8 cellular contexts compared by ENCODE assay signal in genomic region chr13:94602467-94602866, GRCh38. TPM values are rescaled to one million over a fixed set of nuclear protein-coding genes. Genes with fewer than 3 reads are reported as not detected.
DNase-seq lines count a peak whose midpoint lies in the region; ATAC-seq and TF ChIP-seq lines count a peak whose summit lies in the region.

No MANE protein-coding gene starts in this region.

- intact Hi-C loops in Right ventricle myocardium inferior (cut with DNase I) (no loop called here), head of caudate nucleus (cut with DNase I) (no loop called here)

- WGBS in mesodermal cell (ENCODE audit: insufficient coverage in 2 of 2), 2 experiments = 71% methylated on average over 1 of the region's 1 CpG; no CpG with 5 or more reads in 1 of the 2 experiments

- DNase-seq in right atrium auricular region (ENCODE audit: low spot score) (no peak), Right ventricle myocardium inferior (ENCODE audit: missing footprints) (no peak), astrocyte of the spinal cord (ENCODE audit: low read depth, low spot score) (no peak), head of caudate nucleus (no peak)
- no peak for DNase-seq in stimulated activated naive CD4-positive, alpha-beta T cell (lab: John Stamatoyannopoulos, UW)

- no peak for ATAC-seq in Right ventricle myocardium inferior
- ATAC-seq in GM21360 (IDR thresholded peaks at IDR 0.05; ENCODE audit: unreplicated experiment) = no peak
- no peak for ATAC-seq in GM18858 (IDR thresholded peaks at IDR 0.05; ENCODE audit: unreplicated experiment)

- H3K27ac ChIP-seq in right atrium auricular region (peak overlapping the region; percentile 88 to 89), mesodermal cell (ENCODE audit: low read depth, low read length, severe bottlenecking) (no peak overlapping the region)

- H3K27me3 ChIP-seq in right atrium auricular region = no peaks in the 10 kb centered on the region

- in situ Hi-C loops in astrocyte of the spinal cord (cut with HindIII; ENCODE audit: low sequenced_read_pairs) = no loop called here

- H3K4me3 ChIP-seq in right atrium auricular region (peak overlapping the region; percentile 70 to 80), astrocyte of the spinal cord (ENCODE audit: low read depth, low read length) (peak overlapping the region; percentile 89), mesodermal cell (ENCODE audit: extremely low read depth, insufficient read depth, low read length, poor library complexity, severe bottlenecking) (peak overlapping the region; percentile 68)

- no peak for TF ChIP-seq CTCF in right atrium auricular region (IDR thresholded peaks at IDR 0.05)
- no peak for TF ChIP-seq CTCF in astrocyte of the spinal cord (IDR thresholded peaks at IDR 0.05; ENCODE audit: low read depth, low read length)

- H3K9me3 ChIP-seq in right atrium auricular region = no peaks in the 10 kb centered on the region
- H3K9me3 ChIP-seq in mesodermal cell (ENCODE audit: control insufficient read depth, low read length) = peaks cover 8% of the 10 kb centered on the region

- H3K36me3 ChIP-seq in right atrium auricular region (peaks cover 10% of the 10 kb centered on the region), mesodermal cell (ENCODE audit: control insufficient read depth, insufficient read depth, low read length) (peaks cover 18% of the 10 kb centered on the region)

- H3K4me1 ChIP-seq in right atrium auricular region (no peaks in the 10 kb centered on the region), mesodermal cell (ENCODE audit: control insufficient read depth, insufficient read depth, low read length, poor library complexity, severe bottlenecking) (no peaks in the 10 kb centered on the region)

RNA-seq across cellular contexts. Expression of gene GPR180, which starts 0.8 kb away (rescaled TPM):
- total RNA-seq in right atrium auricular region (1 to 10 TPM; 3.8 to 5.0 TPM), Right ventricle myocardium inferior (5.7 TPM)
- polyA plus RNA-seq in mesodermal cell (2013, experiment 1 of 2) = 5.4 TPM
- 5.6 TPM for polyA plus RNA-seq in mesodermal cell (2013, experiment 2 of 2)

RNA-seq across cellular contexts. Expression of gene TGDS, which starts 6.5 kb away (rescaled TPM):
- total RNA-seq in right atrium auricular region = 1 to 10 TPM; 6.1 to 6.5 TPM
- total RNA-seq in Right ventricle myocardium inferior = 5.2 TPM
- polyA plus RNA-seq in mesodermal cell (2013, experiment 1 of 2) = 17.0 TPM
- polyA plus RNA-seq in mesodermal cell (2013, experiment 2 of 2) = 20.9 TPM
